Comparison of ENCODE assay signal across 1 cellular context in the genomic region with DNA sequence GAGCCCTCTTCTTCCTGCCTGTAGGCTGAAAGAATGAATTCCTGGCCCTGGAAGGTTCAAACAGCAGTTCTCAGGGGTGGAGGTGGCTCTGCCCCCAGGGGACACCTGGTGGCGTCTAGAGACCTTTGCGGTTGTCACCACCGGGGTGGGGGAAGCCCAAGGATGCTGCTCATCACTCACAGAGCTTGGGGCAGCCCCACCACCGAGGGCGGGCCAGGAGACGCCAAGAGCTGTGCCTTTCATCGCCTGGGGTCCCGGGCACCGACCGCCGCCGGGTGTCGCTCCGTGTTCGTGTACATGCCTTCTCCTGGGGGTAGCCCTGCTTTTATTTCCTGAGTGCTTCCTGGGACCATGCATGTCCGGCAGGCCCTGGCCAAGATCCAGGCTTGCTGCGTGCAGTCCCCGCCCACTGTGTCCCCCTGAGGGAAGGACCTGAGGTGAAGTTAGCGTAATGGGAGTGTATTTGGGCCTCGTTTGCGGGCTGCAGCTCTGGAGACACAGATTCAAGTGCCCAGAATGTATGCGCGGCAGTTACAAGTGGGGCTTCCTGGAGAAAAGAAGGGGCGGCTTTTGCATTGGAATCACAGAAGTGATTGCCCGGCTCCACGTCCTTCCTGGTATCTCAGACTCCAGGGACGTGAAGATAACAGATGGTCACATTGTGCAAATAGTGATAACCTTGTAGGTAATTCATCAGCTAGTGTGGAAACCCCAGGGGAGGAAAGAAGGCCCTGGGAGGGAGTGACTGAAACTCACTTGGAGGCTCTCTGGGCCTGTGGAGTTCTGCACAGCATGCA.
TF ChIP-seq lines count a peak whose summit lies in the region.

No MANE protein-coding gene starts in this region.

TF ChIP-seq in HepG2, 621 proteins besides CTCF, POLR2A, EP300 and RAD21 (continued from another document and continues in another):
- no peak for TF ChIP-seq THYN1 (CRISPR knock-in tag; IDR thresholded peaks at IDR 0.05; ENCODE audit: borderline replicate concordance, low read depth)
- TF ChIP-seq YEATS4 (CRISPR knock-in tag; IDR thresholded peaks at IDR 0.05; ENCODE audit: borderline replicate concordance) = no peak
- TF ChIP-seq, protein P1, sequence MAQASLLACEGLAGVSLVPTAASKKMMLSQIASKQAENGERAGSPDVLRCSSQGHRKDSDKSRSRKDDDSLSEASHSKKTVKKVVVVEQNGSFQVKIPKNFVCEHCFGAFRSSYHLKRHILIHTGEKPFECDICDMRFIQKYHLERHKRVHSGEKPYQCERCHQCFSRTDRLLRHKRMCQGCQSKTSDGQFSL (CRISPR knock-in tag; IDR thresholded peaks at IDR 0.05) = no peak
- TF ChIP-seq SCMH1 (CRISPR knock-in tag; IDR thresholded peaks at IDR 0.05; ENCODE audit: borderline replicate concordance) = no peak
- TF ChIP-seq, protein P2, sequence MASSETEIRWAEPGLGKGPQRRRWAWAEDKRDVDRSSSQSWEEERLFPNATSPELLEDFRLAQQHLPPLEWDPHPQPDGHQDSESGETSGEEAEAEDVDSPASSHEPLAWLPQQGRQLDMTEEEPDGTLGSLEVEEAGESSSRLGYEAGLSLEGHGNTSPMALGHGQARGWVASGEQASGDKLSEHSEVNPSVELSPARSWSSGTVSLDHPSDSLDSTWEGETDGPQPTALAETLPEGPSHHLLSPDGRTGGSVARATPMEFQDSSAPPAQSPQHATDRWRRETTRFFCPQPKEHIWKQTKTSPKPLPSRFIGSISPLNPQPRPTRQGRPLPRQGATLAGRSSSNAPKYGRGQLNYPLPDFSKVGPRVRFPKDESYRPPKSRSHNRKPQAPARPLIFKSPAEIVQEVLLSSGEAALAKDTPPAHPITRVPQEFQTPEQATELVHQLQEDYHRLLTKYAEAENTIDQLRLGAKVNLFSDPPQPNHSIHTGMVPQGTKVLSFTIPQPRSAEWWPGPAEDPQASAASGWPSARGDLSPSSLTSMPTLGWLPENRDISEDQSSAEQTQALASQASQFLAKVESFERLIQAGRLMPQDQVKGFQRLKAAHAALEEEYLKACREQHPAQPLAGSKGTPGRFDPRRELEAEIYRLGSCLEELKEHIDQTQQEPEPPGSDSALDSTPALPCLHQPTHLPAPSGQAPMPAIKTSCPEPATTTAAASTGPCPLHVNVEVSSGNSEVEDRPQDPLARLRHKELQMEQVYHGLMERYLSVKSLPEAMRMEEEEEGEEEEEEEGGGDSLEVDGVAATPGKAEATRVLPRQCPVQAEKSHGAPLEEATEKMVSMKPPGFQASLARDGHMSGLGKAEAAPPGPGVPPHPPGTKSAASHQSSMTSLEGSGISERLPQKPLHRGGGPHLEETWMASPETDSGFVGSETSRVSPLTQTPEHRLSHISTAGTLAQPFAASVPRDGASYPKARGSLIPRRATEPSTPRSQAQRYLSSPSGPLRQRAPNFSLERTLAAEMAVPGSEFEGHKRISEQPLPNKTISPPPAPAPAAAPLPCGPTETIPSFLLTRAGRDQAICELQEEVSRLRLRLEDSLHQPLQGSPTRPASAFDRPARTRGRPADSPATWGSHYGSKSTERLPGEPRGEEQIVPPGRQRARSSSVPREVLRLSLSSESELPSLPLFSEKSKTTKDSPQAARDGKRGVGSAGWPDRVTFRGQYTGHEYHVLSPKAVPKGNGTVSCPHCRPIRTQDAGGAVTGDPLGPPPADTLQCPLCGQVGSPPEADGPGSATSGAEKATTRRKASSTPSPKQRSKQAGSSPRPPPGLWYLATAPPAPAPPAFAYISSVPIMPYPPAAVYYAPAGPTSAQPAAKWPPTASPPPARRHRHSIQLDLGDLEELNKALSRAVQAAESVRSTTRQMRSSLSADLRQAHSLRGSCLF (CRISPR knock-in tag; IDR thresholded peaks at IDR 0.05; ENCODE audit: borderline replicate concordance) = no peak
- TF ChIP-seq, protein P3, sequence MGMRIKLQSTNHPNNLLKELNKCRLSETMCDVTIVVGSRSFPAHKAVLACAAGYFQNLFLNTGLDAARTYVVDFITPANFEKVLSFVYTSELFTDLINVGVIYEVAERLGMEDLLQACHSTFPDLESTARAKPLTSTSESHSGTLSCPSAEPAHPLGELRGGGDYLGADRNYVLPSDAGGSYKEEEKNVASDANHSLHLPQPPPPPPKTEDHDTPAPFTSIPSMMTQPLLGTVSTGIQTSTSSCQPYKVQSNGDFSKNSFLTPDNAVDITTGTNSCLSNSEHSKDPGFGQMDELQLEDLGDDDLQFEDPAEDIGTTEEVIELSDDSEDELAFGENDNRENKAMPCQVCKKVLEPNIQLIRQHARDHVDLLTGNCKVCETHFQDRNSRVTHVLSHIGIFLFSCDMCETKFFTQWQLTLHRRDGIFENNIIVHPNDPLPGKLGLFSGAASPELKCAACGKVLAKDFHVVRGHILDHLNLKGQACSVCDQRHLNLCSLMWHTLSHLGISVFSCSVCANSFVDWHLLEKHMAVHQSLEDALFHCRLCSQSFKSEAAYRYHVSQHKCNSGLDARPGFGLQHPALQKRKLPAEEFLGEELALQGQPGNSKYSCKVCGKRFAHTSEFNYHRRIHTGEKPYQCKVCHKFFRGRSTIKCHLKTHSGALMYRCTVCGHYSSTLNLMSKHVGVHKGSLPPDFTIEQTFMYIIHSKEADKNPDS (CRISPR knock-in tag; IDR thresholded peaks at IDR 0.05) = no peak
- no peak for TF ChIP-seq NONO (IDR thresholded peaks at IDR 0.05)
- peak; percentile 50; the same call in 1 of the 2 replicates for TF ChIP-seq NONO (CRISPR knock-in tag; conservative IDR thresholded peaks at IDR 0.05)
- TF ChIP-seq ESRRA (CRISPR knock-in tag; IDR thresholded peaks at IDR 0.05; ENCODE audit: low read depth) = peak; percentile 76
- TF ChIP-seq NRL (CRISPR knock-in tag; IDR thresholded peaks at IDR 0.05; ENCODE audit: borderline replicate concordance) = no peak
- TF ChIP-seq HOXA7 (CRISPR knock-in tag; IDR thresholded peaks at IDR 0.05) = no peak
- TF ChIP-seq, protein P4, sequence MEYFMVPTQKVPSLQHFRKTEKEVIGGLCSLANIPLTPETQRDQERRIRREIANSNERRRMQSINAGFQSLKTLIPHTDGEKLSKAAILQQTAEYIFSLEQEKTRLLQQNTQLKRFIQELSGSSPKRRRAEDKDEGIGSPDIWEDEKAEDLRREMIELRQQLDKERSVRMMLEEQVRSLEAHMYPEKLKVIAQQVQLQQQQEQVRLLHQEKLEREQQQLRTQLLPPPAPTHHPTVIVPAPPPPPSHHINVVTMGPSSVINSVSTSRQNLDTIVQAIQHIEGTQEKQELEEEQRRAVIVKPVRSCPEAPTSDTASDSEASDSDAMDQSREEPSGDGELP (IDR thresholded peaks at IDR 0.05; ENCODE audit: borderline replicate concordance, low read depth) = peak; percentile 62; the same call in 1 of the 2 replicates
- no peak; the same call in 1 of the 2 replicates for TF ChIP-seq CBX5 (CRISPR knock-in tag; IDR thresholded peaks at IDR 0.05; ENCODE audit: borderline replicate concordance)
- TF ChIP-seq, protein P5, sequence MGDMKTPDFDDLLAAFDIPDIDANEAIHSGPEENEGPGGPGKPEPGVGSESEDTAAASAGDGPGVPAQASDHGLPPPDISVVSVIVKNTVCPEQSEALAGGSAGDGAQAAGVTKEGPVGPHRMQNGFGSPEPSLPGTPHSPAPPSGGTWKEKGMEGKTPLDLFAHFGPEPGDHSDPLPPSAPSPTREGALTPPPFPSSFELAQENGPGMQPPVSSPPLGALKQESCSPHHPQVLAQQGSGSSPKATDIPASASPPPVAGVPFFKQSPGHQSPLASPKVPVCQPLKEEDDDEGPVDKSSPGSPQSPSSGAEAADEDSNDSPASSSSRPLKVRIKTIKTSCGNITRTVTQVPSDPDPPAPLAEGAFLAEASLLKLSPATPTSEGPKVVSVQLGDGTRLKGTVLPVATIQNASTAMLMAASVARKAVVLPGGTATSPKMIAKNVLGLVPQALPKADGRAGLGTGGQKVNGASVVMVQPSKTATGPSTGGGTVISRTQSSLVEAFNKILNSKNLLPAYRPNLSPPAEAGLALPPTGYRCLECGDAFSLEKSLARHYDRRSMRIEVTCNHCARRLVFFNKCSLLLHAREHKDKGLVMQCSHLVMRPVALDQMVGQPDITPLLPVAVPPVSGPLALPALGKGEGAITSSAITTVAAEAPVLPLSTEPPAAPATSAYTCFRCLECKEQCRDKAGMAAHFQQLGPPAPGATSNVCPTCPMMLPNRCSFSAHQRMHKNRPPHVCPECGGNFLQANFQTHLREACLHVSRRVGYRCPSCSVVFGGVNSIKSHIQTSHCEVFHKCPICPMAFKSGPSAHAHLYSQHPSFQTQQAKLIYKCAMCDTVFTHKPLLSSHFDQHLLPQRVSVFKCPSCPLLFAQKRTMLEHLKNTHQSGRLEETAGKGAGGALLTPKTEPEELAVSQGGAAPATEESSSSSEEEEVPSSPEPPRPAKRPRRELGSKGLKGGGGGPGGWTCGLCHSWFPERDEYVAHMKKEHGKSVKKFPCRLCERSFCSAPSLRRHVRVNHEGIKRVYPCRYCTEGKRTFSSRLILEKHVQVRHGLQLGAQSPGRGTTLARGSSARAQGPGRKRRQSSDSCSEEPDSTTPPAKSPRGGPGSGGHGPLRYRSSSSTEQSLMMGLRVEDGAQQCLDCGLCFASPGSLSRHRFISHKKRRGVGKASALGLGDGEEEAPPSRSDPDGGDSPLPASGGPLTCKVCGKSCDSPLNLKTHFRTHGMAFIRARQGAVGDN (CRISPR knock-in tag; IDR thresholded peaks at IDR 0.05) = peak; percentile 93
- TF ChIP-seq, protein P6, sequence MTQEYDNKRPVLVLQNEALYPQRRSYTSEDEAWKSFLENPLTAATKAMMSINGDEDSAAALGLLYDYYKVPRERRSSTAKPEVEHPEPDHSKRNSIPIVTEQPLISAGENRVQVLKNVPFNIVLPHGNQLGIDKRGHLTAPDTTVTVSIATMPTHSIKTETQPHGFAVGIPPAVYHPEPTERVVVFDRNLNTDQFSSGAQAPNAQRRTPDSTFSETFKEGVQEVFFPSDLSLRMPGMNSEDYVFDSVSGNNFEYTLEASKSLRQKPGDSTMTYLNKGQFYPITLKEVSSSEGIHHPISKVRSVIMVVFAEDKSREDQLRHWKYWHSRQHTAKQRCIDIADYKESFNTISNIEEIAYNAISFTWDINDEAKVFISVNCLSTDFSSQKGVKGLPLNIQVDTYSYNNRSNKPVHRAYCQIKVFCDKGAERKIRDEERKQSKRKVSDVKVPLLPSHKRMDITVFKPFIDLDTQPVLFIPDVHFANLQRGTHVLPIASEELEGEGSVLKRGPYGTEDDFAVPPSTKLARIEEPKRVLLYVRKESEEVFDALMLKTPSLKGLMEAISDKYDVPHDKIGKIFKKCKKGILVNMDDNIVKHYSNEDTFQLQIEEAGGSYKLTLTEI (CRISPR knock-in tag; conservative IDR thresholded peaks at IDR 0.05) = no peak
- TF ChIP-seq ZNF790 (CRISPR knock-in tag; IDR thresholded peaks at IDR 0.05; ENCODE audit: borderline replicate concordance) = no peak
- peak; percentile 22; the same call in 1 of the 2 replicates for TF ChIP-seq ZNF143 (CRISPR knock-in tag; IDR thresholded peaks at IDR 0.05)
- TF ChIP-seq ZSCAN29 (CRISPR knock-in tag; conservative IDR thresholded peaks at IDR 0.05) = 0 out of 2 replicates have a peak, but pooled peaks have one; percentile 27
- TF ChIP-seq, protein P7, sequence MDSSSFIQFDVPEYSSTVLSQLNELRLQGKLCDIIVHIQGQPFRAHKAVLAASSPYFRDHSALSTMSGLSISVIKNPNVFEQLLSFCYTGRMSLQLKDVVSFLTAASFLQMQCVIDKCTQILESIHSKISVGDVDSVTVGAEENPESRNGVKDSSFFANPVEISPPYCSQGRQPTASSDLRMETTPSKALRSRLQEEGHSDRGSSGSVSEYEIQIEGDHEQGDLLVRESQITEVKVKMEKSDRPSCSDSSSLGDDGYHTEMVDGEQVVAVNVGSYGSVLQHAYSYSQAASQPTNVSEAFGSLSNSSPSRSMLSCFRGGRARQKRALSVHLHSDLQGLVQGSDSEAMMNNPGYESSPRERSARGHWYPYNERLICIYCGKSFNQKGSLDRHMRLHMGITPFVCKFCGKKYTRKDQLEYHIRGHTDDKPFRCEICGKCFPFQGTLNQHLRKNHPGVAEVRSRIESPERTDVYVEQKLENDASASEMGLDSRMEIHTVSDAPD (CRISPR knock-in tag; IDR thresholded peaks at IDR 0.05) = no peak
- no peak for TF ChIP-seq ATF1 (CRISPR knock-in tag; IDR thresholded peaks at IDR 0.05)
- no peak for TF ChIP-seq NFATC3 (CRISPR knock-in tag; IDR thresholded peaks at IDR 0.05)
- TF ChIP-seq RBM39 (IDR thresholded peaks at IDR 0.05; ENCODE audit: low read depth, low read length, poor library complexity, severe bottlenecking) = no peak
- peak; percentile 44; the same call in 1 of the 2 replicates for TF ChIP-seq ZNF350 (CRISPR knock-in tag; IDR thresholded peaks at IDR 0.05; ENCODE audit: borderline replicate concordance, low read depth)
- TF ChIP-seq, protein P8, sequence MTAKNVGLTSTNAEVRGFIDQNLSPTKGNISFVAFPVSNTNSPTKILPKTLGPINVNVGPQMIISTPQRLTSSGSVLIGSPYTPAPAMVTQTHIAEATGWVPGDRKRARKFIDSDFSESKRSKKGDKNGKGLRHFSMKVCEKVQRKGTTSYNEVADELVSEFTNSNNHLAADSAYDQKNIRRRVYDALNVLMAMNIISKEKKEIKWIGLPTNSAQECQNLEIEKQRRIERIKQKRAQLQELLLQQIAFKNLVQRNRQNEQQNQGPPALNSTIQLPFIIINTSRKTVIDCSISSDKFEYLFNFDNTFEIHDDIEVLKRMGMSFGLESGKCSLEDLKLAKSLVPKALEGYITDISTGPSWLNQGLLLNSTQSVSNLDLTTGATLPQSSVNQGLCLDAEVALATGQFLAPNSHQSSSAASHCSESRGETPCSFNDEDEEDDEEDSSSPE (CRISPR knock-in tag; IDR thresholded peaks at IDR 0.05) = no peak
- TF ChIP-seq, protein P9, sequence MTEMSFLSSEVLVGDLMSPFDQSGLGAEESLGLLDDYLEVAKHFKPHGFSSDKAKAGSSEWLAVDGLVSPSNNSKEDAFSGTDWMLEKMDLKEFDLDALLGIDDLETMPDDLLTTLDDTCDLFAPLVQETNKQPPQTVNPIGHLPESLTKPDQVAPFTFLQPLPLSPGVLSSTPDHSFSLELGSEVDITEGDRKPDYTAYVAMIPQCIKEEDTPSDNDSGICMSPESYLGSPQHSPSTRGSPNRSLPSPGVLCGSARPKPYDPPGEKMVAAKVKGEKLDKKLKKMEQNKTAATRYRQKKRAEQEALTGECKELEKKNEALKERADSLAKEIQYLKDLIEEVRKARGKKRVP (CRISPR knock-in tag; IDR thresholded peaks at IDR 0.05) = no peak
- TF ChIP-seq CCDC6 (CRISPR knock-in tag; IDR thresholded peaks at IDR 0.05) = no peak
- TF ChIP-seq SALL1 (CRISPR knock-in tag; IDR thresholded peaks at IDR 0.05) = peak; percentile 84
- TF ChIP-seq ZIK1 (CRISPR knock-in tag; IDR thresholded peaks at IDR 0.05; ENCODE audit: borderline replicate concordance, low read depth) = no peak
- TF ChIP-seq ZFY (CRISPR knock-in tag; IDR thresholded peaks at IDR 0.05) = peak; percentile 49
- no peak for TF ChIP-seq HNRNPUL1 (IDR thresholded peaks at IDR 0.05; ENCODE audit: low read depth, low read length)
- TF ChIP-seq LCORL (IDR thresholded peaks at IDR 0.05) = no peak
- TF ChIP-seq LCORL (CRISPR knock-in tag; IDR thresholded peaks at IDR 0.05) = peak; percentile 81
- TF ChIP-seq GZF1 (CRISPR knock-in tag; IDR thresholded peaks at IDR 0.05) = no peak
